13 cellular contexts compared by ENCODE assay signal in genomic region chr13:93462151-93462550, GRCh38.
DNase-seq lines count a peak whose midpoint lies in the region; ATAC-seq lines count a peak whose summit lies in the region.
"Had no signal": no experiment of that assay in that cellular context is flagged by ENCODE, and none has a peak within 500 bp of the region (broad histone marks: within the 10 kb centered on the region; RNA-seq: fewer than 3 reads in every experiment).

No MANE protein-coding gene starts in this region.

- intact Hi-C loops in Right ventricle myocardium superior (cut with DNase I), result no loop called here

- no peak for ATAC-seq in Right ventricle myocardium superior (ENCODE audit: poor library complexity)
- ATAC-seq: CD8-positive, alpha-beta T cell had no signal

- DNase-seq in DMS 273 (lab: John Stamatoyannopoulos, UW; ENCODE audit: unreplicated experiment) (peak; percentile 48), DMS 273 treated with DMSO at 0.1 percent for 48 hours (lab: John Stamatoyannopoulos, UW) (no peak), D341Med (ENCODE audit: low spot score) (peak; percentile 24), SK-N-DZ (ENCODE audit: low spot score) (peak; percentile 84), Right ventricle myocardium superior (no peak), epidermal melanocyte (ENCODE audit: insufficient read length, low spot score) (no peak)
- DNase-seq: Caco-2; CD4-positive, CD25-positive, alpha-beta regulatory T cell; CD8-positive, alpha-beta T cell; DMS153; DND-41; GOT3; HFFc6 had no signal

Comparison
In these comparisons a context has a peak if more than half of its experiments do, and no peak if none do; other contexts are left out.
1. DNase-seq: peak in DMS 273 (single experiment), D341Med (single experiment) and SK-N-DZ (single experiment); none in DMS 273 treated with DMSO at 0.1 percent for 48 hours (single experiment), Right ventricle myocardium superior (single experiment) and epidermal melanocyte (single experiment).